1 cellular context compared by ENCODE assay signal in genomic region chr10:34528320-34528719, GRCh38.
TF ChIP-seq lines count a peak whose summit lies in the region.

No MANE protein-coding gene starts in this region.

TF ChIP-seq in IMR-90, 13 proteins besides CTCF, POLR2A, EP300 and RAD21 (continued from another document):
- TF ChIP-seq, protein P1, sequence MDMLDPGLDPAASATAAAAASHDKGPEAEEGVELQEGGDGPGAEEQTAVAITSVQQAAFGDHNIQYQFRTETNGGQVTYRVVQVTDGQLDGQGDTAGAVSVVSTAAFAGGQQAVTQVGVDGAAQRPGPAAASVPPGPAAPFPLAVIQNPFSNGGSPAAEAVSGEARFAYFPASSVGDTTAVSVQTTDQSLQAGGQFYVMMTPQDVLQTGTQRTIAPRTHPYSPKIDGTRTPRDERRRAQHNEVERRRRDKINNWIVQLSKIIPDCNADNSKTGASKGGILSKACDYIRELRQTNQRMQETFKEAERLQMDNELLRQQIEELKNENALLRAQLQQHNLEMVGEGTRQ (IDR thresholded peaks at IDR 0.05; ENCODE audit: low read depth, low read length) = no peak
